Comparison of ENCODE assay signal across 1 cellular context in genomic region chr6:150867117-150867516, GRCh38.
TF ChIP-seq lines count a peak whose summit lies in the region.

No MANE protein-coding gene starts in this region.

TF ChIP-seq in HepG2, 621 proteins besides CTCF, POLR2A, EP300 and RAD21 (continued from another document):
- TF ChIP-seq HMGXB3 (CRISPR knock-in tag; IDR thresholded peaks at IDR 0.05; ENCODE audit: borderline replicate concordance) (no peak), ATM (IDR thresholded peaks at IDR 0.05; ENCODE audit: borderline replicate concordance) (no peak), ZNF800 (CRISPR knock-in tag; IDR thresholded peaks at IDR 0.05) (no peak), SRSF1 (optimal IDR thresholded peaks at IDR 0.05; ENCODE audit: low read depth, low read length) (no peak), ZBTB38 (CRISPR knock-in tag; IDR thresholded peaks at IDR 0.05) (peak; percentile 65), ZNF124 (CRISPR knock-in tag; IDR thresholded peaks at IDR 0.05) (no peak), RBAK (CRISPR knock-in tag; IDR thresholded peaks at IDR 0.05) (no peak), ZSCAN21 (CRISPR knock-in tag; IDR thresholded peaks at IDR 0.05; ENCODE audit: borderline replicate concordance) (no peak), ZNF740 (CRISPR knock-in tag; IDR thresholded peaks at IDR 0.05) (no peak), MXD1 (CRISPR knock-in tag; IDR thresholded peaks at IDR 0.05) (0 out of 2 replicates have a peak, but pooled peaks have one; percentile 35), ZNF543 (CRISPR knock-in tag; IDR thresholded peaks at IDR 0.05) (no peak), ZBTB33 (CRISPR knock-in tag; IDR thresholded peaks at IDR 0.05) (peak; percentile 33; the same call in 1 of the 2 replicates), ATF5 (CRISPR knock-in tag; IDR thresholded peaks at IDR 0.05; ENCODE audit: low read depth) (no peak), PLSCR1 (CRISPR knock-in tag; IDR thresholded peaks at IDR 0.05; ENCODE audit: borderline replicate concordance) (no peak), KAT8 (CRISPR knock-in tag; IDR thresholded peaks at IDR 0.05) (no peak), KLF15 (CRISPR knock-in tag; IDR thresholded peaks at IDR 0.05; ENCODE audit: borderline replicate concordance) (no peak), ZNF75D (CRISPR knock-in tag; IDR thresholded peaks at IDR 0.05; ENCODE audit: borderline replicate concordance) (no peak), MAF1 (CRISPR knock-in tag; IDR thresholded peaks at IDR 0.05; ENCODE audit: borderline replicate concordance) (0 out of 2 replicates have a peak, but pooled peaks have one; percentile 23), ZNF770 (CRISPR knock-in tag; IDR thresholded peaks at IDR 0.05) (peak; percentile 90), ZZZ3 (CRISPR knock-in tag; IDR thresholded peaks at IDR 0.05; ENCODE audit: borderline replicate concordance) (no peak)
